21 cellular contexts compared by ENCODE assay signal in genomic region chr5:169006878-169007790, GRCh38.
DNase-seq lines count a peak whose midpoint lies in the region; ATAC-seq, FAIRE-seq and TF ChIP-seq lines count a peak whose summit lies in the region.
"Had no signal": no experiment of that assay in that cellular context is flagged by ENCODE, and none has a peak within 500 bp of the region (broad histone marks: within the 10 kb centered on the region; RNA-seq: fewer than 3 reads in every experiment).

No MANE protein-coding gene starts in this region.

- H3K36me3 Mint-ChIP-seq in MCF 10A (ENCODE audit: insufficient read depth, unreplicated experiment): no peaks in the 10 kb centered on the region
- no peaks in the 10 kb centered on the region for H3K36me3 Mint-ChIP-seq in astrocyte (ENCODE audit: low read depth, unreplicated experiment)
- H3K36me3 Mint-ChIP-seq in activated CD8-positive, alpha-beta memory T cell treated with anti-CD3 and anti-CD28 coated beads, Interleukin-2, amount 10 ng/mL, durations not matched to agents 7 days and 5 days: no peaks in the 10 kb centered on the region
- no peaks in the 10 kb centered on the region for H3K36me3 Mint-ChIP-seq in CD8-positive, alpha-beta T cell
- H3K36me3 Mint-ChIP-seq: IgD-negative memory B cell, type B pancreatic cell had no signal

- H3K4me3 ChIP-seq in breast epithelium (no peak overlapping the region), astrocyte (ENCODE audit: insufficient read depth, low read depth, low read length) (no peak overlapping the region)
- H3K4me3 ChIP-seq in CD8-positive, alpha-beta T cell (ENCODE audit: low read depth, low read length): no peak overlapping the region
- H3K4me3 ChIP-seq: BLaER1 treated with 17β-estradiol and CSF1 and Interleukin-3, amounts not matched to agents 10 nM and 100 nM; pancreas; sigmoid colon had no signal

- BruUV-seq in MCF 10A (replicated peaks; lab: Mats Ljungman, UMichigan): no TSS peak

- H3K9me3 ChIP-seq in breast epithelium (no peaks in the 10 kb centered on the region), astrocyte (ENCODE audit: insufficient read depth, low read depth, low read length) (no peaks in the 10 kb centered on the region)
- H3K9me3 ChIP-seq in CD8-positive, alpha-beta T cell (ENCODE audit: low read length): no peaks in the 10 kb centered on the region
- H3K9me3 ChIP-seq: BLaER1 treated with 17β-estradiol and CSF1 and Interleukin-3, amounts not matched to agents 10 nM and 100 nM; pancreas; sigmoid colon had no signal

- H3K4me1 Mint-ChIP-seq in MCF 10A (ENCODE audit: insufficient read depth, unreplicated experiment) (peaks cover 11% of the 10 kb centered on the region), astrocyte (ENCODE audit: low read depth, unreplicated experiment) (peaks cover 22% of the 10 kb centered on the region)
- H3K4me1 Mint-ChIP-seq in activated CD8-positive, alpha-beta memory T cell treated with anti-CD3 and anti-CD28 coated beads, Interleukin-2, amount 10 ng/mL, durations not matched to agents 7 days and 5 days: no peaks in the 10 kb centered on the region
- no peaks in the 10 kb centered on the region for H3K4me1 Mint-ChIP-seq in CD8-positive, alpha-beta T cell (ENCODE audit: low read depth)
- H3K4me1 Mint-ChIP-seq: IgD-negative memory B cell had no signal

- H3K4me1 ChIP-seq in breast epithelium (no peaks in the 10 kb centered on the region), astrocyte (ENCODE audit: insufficient read depth, low read length) (peaks cover 12% of the 10 kb centered on the region)
- H3K4me1 ChIP-seq in CD8-positive, alpha-beta T cell (ENCODE audit: insufficient read depth, low read length): no peaks in the 10 kb centered on the region
- H3K4me1 ChIP-seq: BLaER1 treated with 17β-estradiol and CSF1 and Interleukin-3, amounts not matched to agents 10 nM and 100 nM; pancreas had no signal

- no peak for ATAC-seq in activated CD8-positive, alpha-beta memory T cell treated with anti-CD3 and anti-CD28 coated beads, Interleukin-2, amount 10 ng/mL, durations not matched to agents 7 days and 5 days
- ATAC-seq in CD8-positive, alpha-beta T cell: no peak
- ATAC-seq: pancreas had no signal

- peak overlapping the region; percentile 37 for H3K27ac Mint-ChIP-seq in MCF 10A (ENCODE audit: low read depth, unreplicated experiment)
- no peak overlapping the region for H3K27ac Mint-ChIP-seq in astrocyte (ENCODE audit: unreplicated experiment)
- no peak overlapping the region for H3K27ac Mint-ChIP-seq in activated CD8-positive, alpha-beta memory T cell treated with anti-CD3 and anti-CD28 coated beads, Interleukin-2, amount 10 ng/mL, durations not matched to agents 7 days and 5 days
- H3K27ac Mint-ChIP-seq in CD8-positive, alpha-beta T cell: no peak overlapping the region
- H3K27ac Mint-ChIP-seq: IgD-negative memory B cell, type B pancreatic cell had no signal

- H3K4me3 Mint-ChIP-seq in MCF 10A (ENCODE audit: unreplicated experiment) (no peak overlapping the region), astrocyte (ENCODE audit: unreplicated experiment) (no peak overlapping the region)
- H3K4me3 Mint-ChIP-seq in activated CD8-positive, alpha-beta memory T cell treated with anti-CD3 and anti-CD28 coated beads, Interleukin-2, amount 10 ng/mL, durations not matched to agents 7 days and 5 days: no peak overlapping the region
- no peak overlapping the region for H3K4me3 Mint-ChIP-seq in CD8-positive, alpha-beta T cell
- H3K4me3 Mint-ChIP-seq: IgD-negative memory B cell, type B pancreatic cell had no signal

- peak; percentile 77 for DNase-seq in MCF 10A (ENCODE audit: unreplicated experiment)
- DNase-seq in breast epithelium (ENCODE audit: low spot score in 2 of 2): no peak
- peak; percentile 74 for DNase-seq in astrocyte (ENCODE audit: low read depth)
- DNase-seq in kidney glomerular epithelial cell (lab: John Stamatoyannopoulos, UW): peak; percentile 57
- DNase-seq in NCI-H446 treated with DMSO at 0.1 percent for 48 hours (lab: John Stamatoyannopoulos, UW): no peak
- DNase-seq in activated CD8-positive, alpha-beta memory T cell treated with anti-CD3 and anti-CD28 coated beads, Interleukin-2, amount 10 ng/mL, durations not matched to agents 7 days and 5 days: no peak
- no peak for DNase-seq in activated naive CD4-positive, alpha-beta T cell treated with anti-CD3 and anti-CD28 coated beads, Interleukin-2, amount 50 U/mL, for 16 hours
- no peak for DNase-seq in CD8-positive, alpha-beta T cell
- DNase-seq: activated CD4-positive, alpha-beta T cell treated with anti-CD3 and anti-CD28 coated beads, Interleukin-2, amount 50 U/mL, for 1 hour; activated T-cell treated with anti-CD3 and anti-CD28 coated beads for 4 hours; DMS 273 treated with DMSO at 0.1 percent for 48 hours; effector memory CD4-positive, alpha-beta T cell; NCI-H2029 treated with DMSO at 0.1 percent for 48 hours; NK-92 treated with Interleukin-12 subunit alpha and Interleukin-12 subunit beta, amount 100 ng/mL, for 24 hours; pancreas; sigmoid colon; stimulated activated naive CD4-positive, alpha-beta T cell had no signal

- FAIRE-seq in astrocyte (lab: Jason Lieb, UNC): no peak
- FAIRE-seq: pancreas had no signal

- H3K27me3 Mint-ChIP-seq in MCF 10A (ENCODE audit: insufficient read depth, unreplicated experiment): no peaks in the 10 kb centered on the region
- no peaks in the 10 kb centered on the region for H3K27me3 Mint-ChIP-seq in astrocyte (ENCODE audit: low read depth, unreplicated experiment)
- H3K27me3 Mint-ChIP-seq in activated CD8-positive, alpha-beta memory T cell treated with anti-CD3 and anti-CD28 coated beads, Interleukin-2, amount 10 ng/mL, durations not matched to agents 7 days and 5 days: peaks cover 6% of the 10 kb centered on the region
- peaks cover 7% of the 10 kb centered on the region for H3K27me3 Mint-ChIP-seq in CD8-positive, alpha-beta T cell (ENCODE audit: low read depth)

- CTCF ChIA-PET in MCF 10A (lab: Yijun Ruan, JAX): interaction anchor here (1.0 to 4.6 kb wide), 2 partner anchors 19 to 574 kb away, joined by 5 to 34 read pairs; no protein-coding TSS in a partner anchor
- CTCF ChIA-PET in activated CD8-positive, alpha-beta memory T cell treated with anti-CD3 and anti-CD28 coated beads, Interleukin-2, amount 10 ng/mL, durations not matched to agents 7 days and 5 days (lab: Charles Lee): no interaction called here
- CTCF ChIA-PET in CD8-positive, alpha-beta T cell (lab: Charles Lee): interaction anchor here (2.3 kb wide), 1 partner anchor 20 kb away, joined by 5 read pairs; no protein-coding TSS in a partner anchor

- H3K9me3 Mint-ChIP-seq in MCF 10A (ENCODE audit: unreplicated experiment) (no peaks in the 10 kb centered on the region), astrocyte (ENCODE audit: unreplicated experiment) (no peaks in the 10 kb centered on the region)
- H3K9me3 Mint-ChIP-seq in activated CD8-positive, alpha-beta memory T cell treated with anti-CD3 and anti-CD28 coated beads, Interleukin-2, amount 10 ng/mL, durations not matched to agents 7 days and 5 days (ENCODE audit: low read depth): no peaks in the 10 kb centered on the region
- H3K9me3 Mint-ChIP-seq in CD8-positive, alpha-beta T cell: no peaks in the 10 kb centered on the region
- H3K9me3 Mint-ChIP-seq: IgD-negative memory B cell, type B pancreatic cell had no signal

- no peaks in the 10 kb centered on the region for H3K36me3 ChIP-seq in breast epithelium
- H3K36me3 ChIP-seq in astrocyte (ENCODE audit: insufficient read depth, low read length): no peaks in the 10 kb centered on the region
- H3K36me3 ChIP-seq in CD8-positive, alpha-beta T cell (ENCODE audit: insufficient read depth, low read length): no peaks in the 10 kb centered on the region
- H3K36me3 ChIP-seq: BLaER1 treated with 17β-estradiol and CSF1 and Interleukin-3, amounts not matched to agents 10 nM and 100 nM; pancreas; sigmoid colon had no signal

- H4K20me1 ChIP-seq in astrocyte (ENCODE audit: insufficient read depth, low read length): no peaks in the 10 kb centered on the region
- H4K20me1 ChIP-seq: BLaER1 treated with 17β-estradiol and CSF1 and Interleukin-3, amounts not matched to agents 10 nM and 100 nM had no signal

- H3K27me3 ChIP-seq in breast epithelium (no peaks in the 10 kb centered on the region), astrocyte (ENCODE audit: insufficient read depth, low read length) (no peaks in the 10 kb centered on the region)
- H3K27me3 ChIP-seq in CD8-positive, alpha-beta T cell (ENCODE audit: insufficient read depth, low read length): no peaks in the 10 kb centered on the region
- H3K27me3 ChIP-seq: BLaER1 treated with 17β-estradiol and CSF1 and Interleukin-3, amounts not matched to agents 10 nM and 100 nM; pancreas; sigmoid colon had no signal

- POLR2A ChIA-PET in MCF 10A (lab: Yijun Ruan, JAX): no interaction called here
- POLR2A ChIA-PET in CD8-positive, alpha-beta T cell (lab: Charles Lee): no interaction called here

- H3K9ac ChIP-seq in astrocyte (ENCODE audit: low read length): no peak overlapping the region
- H3K9ac ChIP-seq: BLaER1 treated with 17β-estradiol and CSF1 and Interleukin-3, amounts not matched to agents 10 nM and 100 nM had no signal

- no peaks in the 10 kb centered on the region for H3K79me2 ChIP-seq in astrocyte (ENCODE audit: insufficient read depth, low read length)

- H3K27ac ChIP-seq in breast epithelium (peak overlapping the region in 1 of 2 donors; percentile 49), astrocyte (ENCODE audit: low read depth, low read length) (no peak overlapping the region)
- no peak overlapping the region for H3K27ac ChIP-seq in CD8-positive, alpha-beta T cell (ENCODE audit: low read depth, low read length)
- H3K27ac ChIP-seq: 22Rv1; BLaER1 treated with 17β-estradiol and CSF1 and Interleukin-3, amounts not matched to agents 10 nM and 100 nM; pancreas; sigmoid colon had no signal

- intact Hi-C loops in MCF 10A (cut with micrococcal nuclease): no loop called here
- intact Hi-C loops in breast epithelium (cut with DNase I; ENCODE audit: low total_unique reads): no loop called here
- intact Hi-C loops in CD8-positive, alpha-beta T cell (cut with DNase I, micrococcal nuclease): no loop called here

- no peak overlapping the region for H3K4me2 ChIP-seq in astrocyte (ENCODE audit: low read length)
- H3K4me2 ChIP-seq: BLaER1 treated with 17β-estradiol and CSF1 and Interleukin-3, amounts not matched to agents 10 nM and 100 nM had no signal

- no peak for TF ChIP-seq POLR2A in breast epithelium (IDR thresholded peaks at IDR 0.05)

- H2AFZ ChIP-seq in astrocyte (ENCODE audit: low read depth, low read length): no peak overlapping the region

- TF ChIP-seq CTCF in MCF 10A (IDR thresholded peaks at IDR 0.05; ENCODE audit: unreplicated experiment): no peak
- TF ChIP-seq CTCF in breast epithelium (IDR thresholded peaks at IDR 0.05): no peak
- no peak for TF ChIP-seq CTCF in astrocyte (IDR thresholded peaks at IDR 0.05; ENCODE audit: insufficient read depth, low read depth, low read length)
- TF ChIP-seq CTCF in CD8-positive, alpha-beta T cell (IDR thresholded peaks at IDR 0.05): no peak

Comparison
In these comparisons a context has a peak if more than half of its experiments do, and no peak if none do; other contexts are left out.
1. DNase-seq: peak in MCF 10A (single experiment), astrocyte (single experiment) and kidney glomerular epithelial cell (single experiment); none in breast epithelium (0 of 2), NCI-H446 treated with DMSO at 0.1 percent for 48 hours (single experiment), activated CD8-positive, alpha-beta memory T cell treated with anti-CD3 and anti-CD28 coated beads, Interleukin-2, amount 10 ng/mL, durations not matched to agents 7 days and 5 days (single experiment), activated naive CD4-positive, alpha-beta T cell treated with anti-CD3 and anti-CD28 coated beads, Interleukin-2, amount 50 U/mL, for 16 hours (single experiment) and CD8-positive, alpha-beta T cell (0 of 7).